In genomic region chr12:75877588-75878381, GRCh38 we compare ENCODE assay signal across 10 cellular contexts.
DNase-seq lines count a peak whose midpoint lies in the region; ATAC-seq and TF ChIP-seq lines count a peak whose summit lies in the region.
"Had no signal": no experiment of that assay in that cellular context is flagged by ENCODE, and none has a peak within 500 bp of the region (broad histone marks: within the 10 kb centered on the region; RNA-seq: fewer than 3 reads in every experiment).

No MANE protein-coding gene starts in this region.

- H3K9me3 ChIP-seq in A673 (ENCODE audit: low read depth, low read length, poor library complexity, severe bottlenecking): no peaks in the 10 kb centered on the region
- no peaks in the 10 kb centered on the region for H3K9me3 ChIP-seq in adrenal gland (replicated peaks in 1 of 3)

- TF ChIP-seq CTCF in A673 (conservative IDR thresholded peaks at IDR 0.05; ENCODE audit: low read depth, low read length): no peak
- TF ChIP-seq CTCF in adrenal gland (IDR thresholded peaks at IDR 0.05): no peak
- TF ChIP-seq CTCF in RWPE1 (conservative IDR thresholded peaks at IDR 0.05; ENCODE audit: low read depth): no peak

- H3K27ac ChIP-seq in A673 (ENCODE audit: low read depth, low read length, poor library complexity, severe bottlenecking) (no peak overlapping the region), adrenal gland (peak overlapping the region in 4 of 5 donors; percentile 30 to 58 (median 50)), RWPE1 (no peak overlapping the region)

- POLR2A ChIA-PET in A673 (lab: Charles Lee; ENCODE audit: low non-redundant PET) (no interaction called here), RWPE1 (lab: Yijun Ruan, JAX; ENCODE audit: low non-redundant PET) (no interaction called here)

- H3K27me3 ChIP-seq in A673 (replicated peaks; ENCODE audit: insufficient read depth, low read depth, low read length, poor library complexity): no peaks in the 10 kb centered on the region
- H3K27me3 ChIP-seq in adrenal gland: no peaks in the 10 kb centered on the region

- CTCF ChIA-PET in A673 (lab: Charles Lee): no interaction called here
- CTCF ChIA-PET in RWPE1 (lab: Yijun Ruan, JAX): interaction anchor here (0.6 kb wide), 2 partner anchors 152 to 190 kb away, joined by 3 to 8 read pairs; no protein-coding TSS in a partner anchor

- ATAC-seq in left lobe of liver: peak; percentile 63

- peak; percentile 37 for DNase-seq in A673 (ENCODE audit: low spot score)
- peak; percentile 74 for DNase-seq in NCI-H1417 treated with DMSO at 0.1 percent for 48 hours (lab: John Stamatoyannopoulos, UW)
- DNase-seq in adrenal gland: peak in 3 of 7 donors; percentile 29 to 39 (median 34)
- DNase-seq in left lobe of liver (ENCODE audit: low spot score): no peak
- no peak for DNase-seq in RWPE1 (ENCODE audit: low spot score)
- DNase-seq in HUDEP-2 (lab: John Stamatoyannopoulos, UW; ENCODE audit: unreplicated experiment in 76 of 76): no peak
- no peak for DNase-seq in putamen (ENCODE audit: low spot score)
- no peak for DNase-seq in SHP77 treated with DMSO at 0.1 percent for 48 hours (lab: John Stamatoyannopoulos, UW)
- DNase-seq: activated T-cell treated with anti-CD3 and anti-CD28 coated beads, Interleukin-2, amount 50 U/mL, for 24 hours; NCI-H345 had no signal

- BruUV-seq in A673 (replicated peaks; lab: Mats Ljungman, UMichigan): no TSS peak

- WGBS in adrenal gland, 4 donors: 21 to 23% (median 21%) methylated on average over 9 of the region's 9 CpGs

- no peaks in the 10 kb centered on the region for H3K36me3 ChIP-seq in A673 (ENCODE audit: insufficient read depth, low read length, poor library complexity, severe bottlenecking)
- no peaks in the 10 kb centered on the region for H3K36me3 ChIP-seq in adrenal gland (replicated peaks in 1 of 2)

- no peak for TF ChIP-seq POLR2A in adrenal gland (IDR thresholded peaks at IDR 0.05)

- intact Hi-C loops in A673 (cut with micrococcal nuclease; ENCODE audit: unreplicated experiment): no loop called here
- intact Hi-C loops in adrenal gland (cut with DNase I): no loop called here

- no peak overlapping the region for H3K4me3 ChIP-seq in A673 (ENCODE audit: low read depth, low read length, poor library complexity, severe bottlenecking)
- peak overlapping the region in 2 of 4 donors; percentile 3 to 43 for H3K4me3 ChIP-seq in adrenal gland

- peaks cover 15% of the 10 kb centered on the region for H3K4me1 ChIP-seq in A673 (ENCODE audit: insufficient read depth, low read length, poor library complexity, severe bottlenecking)
- peaks cover 16 to 23% of the 10 kb centered on the region in 2 donors for H3K4me1 ChIP-seq in adrenal gland (replicated peaks in 1 of 2)

Comparison
In these comparisons a context has a peak if more than half of its experiments do, and no peak if none do; other contexts are left out.
1. DNase-seq: peak in A673 (single experiment) and NCI-H1417 treated with DMSO at 0.1 percent for 48 hours (single experiment); none in left lobe of liver (single experiment), RWPE1 (single experiment), HUDEP-2 (0 of 76), putamen (single experiment) and SHP77 treated with DMSO at 0.1 percent for 48 hours (single experiment).
2. H3K27ac ChIP-seq: peak in adrenal gland (4 of 5); none in A673 (single experiment) and RWPE1 (single experiment).